ENCODE assay signal across 8 cellular contexts in genomic region chr15:100879046-100879445, GRCh38. TPM values are rescaled to one million over a fixed set of nuclear protein-coding genes. Genes with fewer than 3 reads are reported as not detected.
A peak's percentile ranks its signal among the peaks of the same experiment; 100 is the strongest.
DNase-seq lines count a peak whose midpoint lies in the region; ATAC-seq, FAIRE-seq and TF ChIP-seq lines count a peak whose summit lies in the region.

No MANE protein-coding gene starts in this region.

- no peak overlapping the region for H4K8ac ChIP-seq in H1 (ENCODE audit: extremely low read depth, insufficient read depth, low read length)

- peaks cover 12% of the 10 kb centered on the region; the same call in 1 of the 2 replicates for H3K23me2 ChIP-seq in H1 (ENCODE audit: low read depth, low read length)

- no peak overlapping the region for H3K4ac ChIP-seq in H1 (replicated peaks; ENCODE audit: insufficient read length, low read depth, low read length)

- peak overlapping the region; percentile 37 to 59 (median 46) for H3K4me3 ChIP-seq in H1 (ENCODE audit: extremely low read depth in 1 of 4, insufficient read depth in 2 of 4, low read depth in 3 of 4, low read length in 4 of 4)
- H3K4me3 ChIP-seq in neutrophil (ENCODE audit: low read depth in 1 of 2, low read length in 1 of 2): peak overlapping the region; percentile 24 to 31
- peak overlapping the region in 1 of 2 donors; percentile 42 for H3K4me3 ChIP-seq in foreskin fibroblast (ENCODE audit: low read depth in 1 of 2, low read length in 2 of 2)

- H3K14ac ChIP-seq in H1 (ENCODE audit: insufficient read length): no peak overlapping the region

- no peaks in the 10 kb centered on the region for H4K20me1 ChIP-seq in H1 (replicated peaks in 1 of 2; ENCODE audit: control insufficient read depth in 1 of 2, insufficient read depth in 2 of 2, low read length in 2 of 2)

- H3K27ac ChIP-seq in H1 (ENCODE audit: low read depth, low read length): no peak overlapping the region
- no peak overlapping the region for H3K27ac ChIP-seq in neutrophil

- H3K79me1 ChIP-seq in H1 (ENCODE audit: low read depth, low read length): no peaks in the 10 kb centered on the region

- no peak overlapping the region for H2BK20ac ChIP-seq in H1 (ENCODE audit: low read length)

- peak in 1 of 2 experiments; percentile 75 for DNase-seq in H1 (ENCODE audit: low read depth in 1 of 2, low spot score in 2 of 2)
- no peak for DNase-seq in activated effector memory CD4-positive, alpha-beta T cell treated with Interleukin-2 at 50 U/mL for 16 hours
- no peak for DNase-seq in dedifferentiated amniotic fluid mesenchymal stem cell (ENCODE audit: extremely low spot score)
- no peak for DNase-seq in foreskin fibroblast

- no peak overlapping the region for H3K18ac ChIP-seq in H1 (ENCODE audit: extremely low read depth, low read length)

- FAIRE-seq in H1 (lab: Jason Lieb, UNC): no peak

- no peak overlapping the region for H2BK15ac ChIP-seq in H1 (ENCODE audit: low read length)

- H3K9me3 ChIP-seq in ES-I3 (ENCODE audit: control insufficient read depth, insufficient read depth, low read length) (no peaks in the 10 kb centered on the region), H1 (ENCODE audit: insufficient read depth in 2 of 2, low read depth in 1 of 2, low read length in 1 of 2) (no peaks in the 10 kb centered on the region), neutrophil (no peaks in the 10 kb centered on the region)

- no peak for TF ChIP-seq RAD21 in H1 (IDR thresholded peaks at IDR 0.05 in 1 of 2, conservative IDR thresholded peaks at IDR 0.05 in 1 of 2; ENCODE audit: low read depth in 2 of 2, low read length in 2 of 2)

- H2AFZ ChIP-seq in H1 (ENCODE audit: low read length): no peak overlapping the region; the same call in 1 of the 2 replicates

- H3K4me1 ChIP-seq in ES-I3 (ENCODE audit: insufficient read depth, low read length) (peaks cover 3% of the 10 kb centered on the region; the same call in 1 of the 2 replicates), H1 (replicated peaks in 1 of 4; ENCODE audit: control insufficient read depth in 3 of 4, insufficient read depth in 4 of 4, low read length in 3 of 4) (peaks cover 0 to 13% (median 8%) of the 10 kb centered on the region in 4 experiments; a peak in 5 of 7 replicates), neutrophil (ENCODE audit: control insufficient read depth in 1 of 2, insufficient read depth in 1 of 2, low read depth in 1 of 2, low read length in 1 of 2) (peaks cover 12 to 20% of the 10 kb centered on the region in 2 experiments)

- no peak for TF ChIP-seq EP300 in H1 (IDR thresholded peaks at IDR 0.05; ENCODE audit: borderline replicate concordance in 1 of 2, low read depth in 2 of 2, low read length in 2 of 2)

- no peaks in the 10 kb centered on the region for H3K36me3 ChIP-seq in ES-I3 (ENCODE audit: insufficient read depth, low read length)
- no peaks in the 10 kb centered on the region; a peak in 1 of 8 replicates for H3K36me3 ChIP-seq in H1 (ENCODE audit: control insufficient read depth in 2 of 4, insufficient read depth in 4 of 4, low read length in 3 of 4)
- no peaks in the 10 kb centered on the region for H3K36me3 ChIP-seq in neutrophil

- 1% methylated on average over 16 of the region's 59 CpGs; no CpG with 5 or more reads in 1 of the 2 experiments for WGBS in H1 (ENCODE audit: extremely low coverage in 1 of 2, insufficient coverage in 1 of 2, insufficient read length in 1 of 2, insufficient replicate concordance in 2 of 2, low coverage in 1 of 2, low lambda C conversion rate in 2 of 2, missing lambda C conversion rate in 1 of 2), 2 experiments

- POLR2A ChIA-PET in H1 (lab: Charles Lee; ENCODE audit: partially characterized antibody): interaction anchor here (2.0 kb wide), 1 partner anchor 10 kb away, joined by 4 read pairs; no protein-coding TSS in a partner anchor

- no peak overlapping the region for H4K91ac ChIP-seq in H1 (replicated peaks; ENCODE audit: insufficient read length, low read length)

- TF ChIP-seq CTCF in H1 (IDR thresholded peaks at IDR 0.05; ENCODE audit: control extremely low read depth in 1 of 3, insufficient read depth in 1 of 3, low read depth in 1 of 3, low read length in 3 of 3) (no peak), neutrophil (IDR thresholded peaks at IDR 0.05) (no peak), foreskin fibroblast (IDR thresholded peaks at IDR 0.05; ENCODE audit: low read depth, low read length) (no peak)

- no peak overlapping the region for H2BK120ac ChIP-seq in H1 (replicated peaks; ENCODE audit: low read depth, low read length)

- H2BK12ac ChIP-seq in H1 (ENCODE audit: low read depth, low read length): no peak overlapping the region

- no peak overlapping the region for H3K23ac ChIP-seq in H1 (ENCODE audit: insufficient read length)

- H3K79me2 ChIP-seq in H1 (ENCODE audit: control insufficient read depth in 1 of 2, insufficient read depth in 2 of 2, low read length in 2 of 2): no peaks in the 10 kb centered on the region

- H3K9ac ChIP-seq in ES-I3 (ENCODE audit: low read depth, low read length) (peak overlapping the region; percentile 78), H1 (replicated peaks in 1 of 4; ENCODE audit: extremely low read depth in 1 of 4, low read depth in 3 of 4, low read length in 3 of 4) (peak overlapping the region in 1 of 4 experiments; percentile 63; a peak in 1 of 7 replicates)

- ATAC-seq in HG03175 (IDR thresholded peaks at IDR 0.05; ENCODE audit: unreplicated experiment): peak; percentile 19
- ATAC-seq in HG03457 (IDR thresholded peaks at IDR 0.05; ENCODE audit: unreplicated experiment): no peak

- peak overlapping the region; percentile 64 to 79 for H3K4me2 ChIP-seq in H1 (ENCODE audit: insufficient read depth in 1 of 2, low read depth in 2 of 2, low read length in 2 of 2)

- H4K5ac ChIP-seq in H1 (ENCODE audit: insufficient read length, low read depth, low read length): no peak overlapping the region

- CTCF ChIA-PET in H1 (lab: Charles Lee; ENCODE audit: partially characterized antibody): interaction anchor here (0.8 to 5.3 kb wide), 10 partner anchors 11 to 540 kb away, joined by 3 to 34 read pairs (median 6); partner anchors contain the start of gene LRRK1

- peaks cover 16 to 52% (median 48%) of the 10 kb centered on the region in 4 experiments for H3K27me3 ChIP-seq in H1 (replicated peaks in 1 of 4; ENCODE audit: control insufficient read depth in 3 of 4, extremely low read depth in 1 of 4, insufficient read depth in 3 of 4, low read length in 3 of 4)
- peaks cover 100% of the 10 kb centered on the region for H3K27me3 ChIP-seq in neutrophil

- TF ChIP-seq POLR2A in H1 (IDR thresholded peaks at IDR 0.05; ENCODE audit: control extremely low read depth in 1 of 2, low read depth in 2 of 2, low read length in 2 of 2): no peak

- no peak overlapping the region for H2BK5ac ChIP-seq in H1 (ENCODE audit: low read depth, low read length)

- H3K56ac ChIP-seq in H1 (replicated peaks; ENCODE audit: insufficient read length, low read depth, low read length): no peak overlapping the region

- no peak overlapping the region for H2AK5ac ChIP-seq in H1 (ENCODE audit: low read depth, low read length)

TF ChIP-seq in H1, 55 proteins besides CTCF, POLR2A, EP300 and RAD21:
- 0 out of 2 replicates have a peak, but pooled peaks have one; percentile 38 for TF ChIP-seq PHF8 (conservative IDR thresholded peaks at IDR 0.05; ENCODE audit: low read depth, low read length)
- peak; percentile 74 for TF ChIP-seq MAX (IDR thresholded peaks at IDR 0.05)
- 0 out of 2 replicates have a peak, but pooled peaks have one; percentile 23 for TF ChIP-seq E2F6 (IDR thresholded peaks at IDR 0.05)
- TF ChIP-seq HDAC6 (IDR thresholded peaks at IDR 0.05; ENCODE audit: low read depth, low read length): no peak
- TF ChIP-seq POU5F1 (IDR thresholded peaks at IDR 0.05; ENCODE audit: low read depth, low read length): no peak
- no peak for TF ChIP-seq CBX5 (IDR thresholded peaks at IDR 0.05; ENCODE audit: low read depth, low read length)
- peak; percentile 0 for TF ChIP-seq ASH2L (IDR thresholded peaks at IDR 0.05; ENCODE audit: low read length)
- peak; percentile 23; the same call in 1 of the 2 replicates for TF ChIP-seq SUZ12 (IDR thresholded peaks at IDR 0.05; ENCODE audit: low read length)
TF ChIP-seq in H1: peak in this region for 5.

RNA-seq across cellular contexts. Expression of gene ALDH1A3, which starts 0.6 kb away (rescaled TPM):
- 5.5 and 5.7 TPM in 2 replicates for total RNA-seq in H1 (2021; fragmentation: NEBNext Ultra II Directional; extraction: Animal tissue kit (Norgen Biotek cat#: 25700))
- polyA plus RNA-seq in H1 (2011; rRNA removed): 2.2 and 2.5 TPM in 2 replicates
- 3.3 TPM for polyA plus RNA-seq in H1 (2011; cell fraction: cytosol; rRNA removed)
- 3.8 TPM for polyA plus RNA-seq in H1 (2011; cell fraction: nucleus; rRNA removed)
- 4.0 to 4.8 TPM (median 4.4 TPM) in 4 replicates for polyA plus RNA-seq in H1 (2012, experiment 1 of 2)
- polyA plus RNA-seq in H1 (2012, experiment 2 of 2): 0.67 TPM
- 3.2 TPM for polyA plus RNA-seq in H1 (2013, experiment 1 of 2)
- 4.1 TPM for polyA plus RNA-seq in H1 (2013, experiment 2 of 2)
- polyA minus RNA-seq in H1 (2011; rRNA and poly(A)+ RNA removed): 2.0 and 4.1 TPM in 2 replicates
- polyA minus RNA-seq in H1 (2011; cell fraction: cytosol; rRNA and poly(A)+ RNA removed): 4.7 TPM
- polyA minus RNA-seq in H1 (2011; cell fraction: nucleus; rRNA and poly(A)+ RNA removed): 6.1 TPM

RNA-seq across cellular contexts. Expression of gene LRRK1, which starts 40.1 kb away (rescaled TPM):
- total RNA-seq in H1 (2021; fragmentation: NEBNext Ultra II Directional; extraction: Animal tissue kit (Norgen Biotek cat#: 25700)): 3.4 and 3.6 TPM in 2 replicates
- polyA plus RNA-seq in H1 (2011; rRNA removed): 1.2 and 1.9 TPM in 2 replicates
- 1.2 TPM for polyA plus RNA-seq in H1 (2011; cell fraction: cytosol; rRNA removed)
- 3.1 TPM for polyA plus RNA-seq in H1 (2011; cell fraction: nucleus; rRNA removed)
- 1.8 to 2.6 TPM (median 1.9 TPM) in 4 replicates for polyA plus RNA-seq in H1 (2012, experiment 1 of 2)
- 0.97 TPM for polyA plus RNA-seq in H1 (2012, experiment 2 of 2)
- polyA plus RNA-seq in H1 (2013, experiment 1 of 2): 1.5 TPM
- polyA plus RNA-seq in H1 (2013, experiment 2 of 2): 1.3 TPM
- 1.5 and 2.1 TPM in 2 replicates for polyA minus RNA-seq in H1 (2011; rRNA and poly(A)+ RNA removed)
- 2.3 TPM for polyA minus RNA-seq in H1 (2011; cell fraction: cytosol; rRNA and poly(A)+ RNA removed)
- polyA minus RNA-seq in H1 (2011; cell fraction: nucleus; rRNA and poly(A)+ RNA removed): 3.8 TPM
